ENCODE assay signal across 12 cellular contexts in genomic region chr19:56106397-56106849, GRCh38. TPM values are rescaled to one million over a fixed set of nuclear protein-coding genes. Genes with fewer than 3 reads are reported as not detected.
DNase-seq lines count a peak whose midpoint lies in the region; ATAC-seq and TF ChIP-seq lines count a peak whose summit lies in the region.
"Had no signal": no experiment of that assay in that cellular context is flagged by ENCODE, and none has a peak within 500 bp of the region (broad histone marks: within the 10 kb centered on the region; RNA-seq: fewer than 3 reads in every experiment).

No MANE protein-coding gene starts in this region.

- peak; percentile 70 for ATAC-seq in mucosa of descending colon
- ATAC-seq: A549; activated CD4-positive, CD25-positive, alpha-beta regulatory T cell treated with anti-CD3 and anti-CD28 coated beads, Interleukin-2, amount 50 U/mL, for 24 hours had no signal

- H3K9me3 Mint-ChIP-seq in activated T-cell treated with anti-CD3 and anti-CD28 coated beads, Interleukin-2, amount 50 U/mL, for 24 hours = no peaks in the 10 kb centered on the region
- H3K9me3 Mint-ChIP-seq in chondrocyte (ENCODE audit: low read depth) = no peaks in the 10 kb centered on the region

- peak overlapping the region; percentile 82 to 86 for H3K27ac ChIP-seq in breast epithelium
- H3K27ac ChIP-seq in stomach smooth muscle (ENCODE audit: low read length) = peak overlapping the region; percentile 74
- peak overlapping the region in 2 of 4 donors; percentile 19 to 83 for H3K27ac ChIP-seq in tibial nerve
- H3K27ac ChIP-seq: A549 had no signal

- H3K36me3 ChIP-seq in breast epithelium (no peaks in the 10 kb centered on the region), mucosa of descending colon (ENCODE audit: low read depth) (peaks cover 2% of the 10 kb centered on the region), stomach smooth muscle (ENCODE audit: control insufficient read depth in 2 of 2, insufficient read depth in 2 of 2, low read length in 2 of 2) (peaks cover 2 to 3% of the 10 kb centered on the region in 2 donors), tibial nerve (peaks cover 0 to 30% (median 0%) of the 10 kb centered on the region in 3 donors)

- H3K9ac ChIP-seq in stomach smooth muscle (ENCODE audit: low read length in 2 of 2) = no peak overlapping the region

- no peak for TF ChIP-seq POLR2A in breast epithelium (IDR thresholded peaks at IDR 0.05)
- TF ChIP-seq POLR2A in tibial nerve (IDR thresholded peaks at IDR 0.05) = no peak

- TF ChIP-seq EP300 in tibial nerve (IDR thresholded peaks at IDR 0.05) = no peak

- H3K27me3 Mint-ChIP-seq in activated T-cell treated with anti-CD3 and anti-CD28 coated beads, Interleukin-2, amount 50 U/mL, for 24 hours = no peaks in the 10 kb centered on the region
- no peaks in the 10 kb centered on the region for H3K27me3 Mint-ChIP-seq in chondrocyte (ENCODE audit: low read depth)

- peak overlapping the region; percentile 79 for H3K27ac Mint-ChIP-seq in activated T-cell treated with anti-CD3 and anti-CD28 coated beads, Interleukin-2, amount 50 U/mL, for 24 hours
- H3K27ac Mint-ChIP-seq in chondrocyte (ENCODE audit: unreplicated experiment) = no peak overlapping the region

- H3K4me1 ChIP-seq in breast epithelium = peaks cover 5 to 28% of the 10 kb centered on the region in 2 donors
- peaks cover 41% of the 10 kb centered on the region for H3K4me1 ChIP-seq in mucosa of descending colon (ENCODE audit: low read depth)
- H3K4me1 ChIP-seq in stomach smooth muscle (ENCODE audit: control insufficient read depth, insufficient read depth, low read length) = peaks cover 59% of the 10 kb centered on the region
- H3K4me1 ChIP-seq in tibial nerve = peaks cover 0 to 77% (median 54%) of the 10 kb centered on the region in 4 donors

- peaks cover 50% of the 10 kb centered on the region for H3K4me1 Mint-ChIP-seq in activated T-cell treated with anti-CD3 and anti-CD28 coated beads, Interleukin-2, amount 50 U/mL, for 24 hours (ENCODE audit: low read depth)
- peaks cover 30% of the 10 kb centered on the region for H3K4me1 Mint-ChIP-seq in chondrocyte (ENCODE audit: low read depth)

- no peak overlapping the region for H3K4me3 Mint-ChIP-seq in activated T-cell treated with anti-CD3 and anti-CD28 coated beads, Interleukin-2, amount 50 U/mL, for 24 hours
- no peak overlapping the region for H3K4me3 Mint-ChIP-seq in chondrocyte (ENCODE audit: unreplicated experiment)

- WGBS in tibial nerve, 2 donors = 83 to 88% methylated on average over 22 to 27 of the region's 27 CpGs

- TF ChIP-seq CTCF in breast epithelium (IDR thresholded peaks at IDR 0.05) (no peak), mucosa of descending colon (IDR thresholded peaks at IDR 0.05) (no peak), chondrocyte (IDR thresholded peaks at IDR 0.05) (no peak), tibial nerve (IDR thresholded peaks at IDR 0.05) (no peak), GM20000 (IDR thresholded peaks at IDR 0.05; ENCODE audit: extremely low read depth, missing control alignments) (no peak)

- peak overlapping the region in 1 of 3 donors; percentile 53 for H3K4me3 ChIP-seq in breast epithelium
- H3K4me3 ChIP-seq in mucosa of descending colon = no peak overlapping the region
- H3K4me3 ChIP-seq in stomach smooth muscle (ENCODE audit: low read length in 2 of 2) = peak overlapping the region in 1 of 2 donors; percentile 8
- H3K4me3 ChIP-seq in tibial nerve = no peak overlapping the region
- H3K4me3 ChIP-seq: A549 had no signal

- H3K36me3 Mint-ChIP-seq in activated T-cell treated with anti-CD3 and anti-CD28 coated beads, Interleukin-2, amount 50 U/mL, for 24 hours (ENCODE audit: low read depth) = peaks cover 54% of the 10 kb centered on the region
- H3K36me3 Mint-ChIP-seq in chondrocyte (ENCODE audit: low read depth) = peaks cover 2% of the 10 kb centered on the region

- no peak for DNase-seq in activated T-cell treated with anti-CD3 and anti-CD28 coated beads, Interleukin-2, amount 50 U/mL, for 24 hours
- DNase-seq in activated T-cell treated with anti-CD3 and anti-CD28 coated beads for 4 hours (no peak), breast epithelium (ENCODE audit: low spot score in 2 of 2) (no peak), mucosa of descending colon (peak; percentile 82 to 88 (median 83)), chondrocyte (ENCODE audit: low spot score) (no peak), tibial nerve (ENCODE audit: low spot score in 2 of 2) (no peak), GM20000 (ENCODE audit: low spot score) (no peak)
- DNase-seq: erythroblast, hypothalamus had no signal

- intact Hi-C loops in breast epithelium (cut with DNase I; ENCODE audit: low total_unique reads) = no loop called here
- intact Hi-C loops in mucosa of descending colon (cut with DNase I, micrococcal nuclease) = no loop called here

- no peaks in the 10 kb centered on the region for H3K9me3 ChIP-seq in breast epithelium
- H3K9me3 ChIP-seq in mucosa of descending colon = no peaks in the 10 kb centered on the region
- no peaks in the 10 kb centered on the region for H3K9me3 ChIP-seq in stomach smooth muscle (ENCODE audit: control insufficient read depth in 2 of 2, low read length in 2 of 2)
- H3K9me3 ChIP-seq in tibial nerve = no peaks in the 10 kb centered on the region
- H3K9me3 ChIP-seq: A549 had no signal

- H3K27me3 ChIP-seq in breast epithelium (no peaks in the 10 kb centered on the region), stomach smooth muscle (ENCODE audit: control insufficient read depth in 1 of 2, insufficient read depth in 2 of 2, low read length in 2 of 2) (no peaks in the 10 kb centered on the region), tibial nerve (no peaks in the 10 kb centered on the region)

RNA-seq across cellular contexts. Expression of gene ZNF787, which starts 14.7 kb away (rescaled TPM):
- total RNA-seq in breast epithelium (10 to 100 TPM; 10.2 to 11.1 (median 10.4) TPM), mucosa of descending colon (10 to 100 TPM; 49.1 to 61.2 (median 56.1) TPM), chondrocyte (22.4 to 26.6 TPM (median 26.5 TPM) in 3 replicates), tibial nerve (10 to 100 TPM; 13.6 to 21.6 (median 18.5) TPM)

RNA-seq across cellular contexts. Expression of gene ZNF444, which starts 34.7 kb away (rescaled TPM):
- total RNA-seq in breast epithelium = 10 to 100 TPM; 13.9 to 38.5 (median 33.1) TPM
- 10 to 100 TPM; 28.2 to 48.3 (median 29.6) TPM for total RNA-seq in mucosa of descending colon
- total RNA-seq in chondrocyte = 30.4 to 33.1 TPM (median 31.5 TPM) in 3 replicates
- 10 to 100 TPM; 22.3 to 48.6 (median 41.2) TPM for total RNA-seq in tibial nerve

Comparison
In these comparisons a context has a peak if more than half of its experiments do, and no peak if none do; other contexts are left out.
1. DNase-seq: peak in mucosa of descending colon (3 of 3); none in activated T-cell treated with anti-CD3 and anti-CD28 coated beads, Interleukin-2, amount 50 U/mL, for 24 hours (single experiment), activated T-cell treated with anti-CD3 and anti-CD28 coated beads for 4 hours (single experiment), breast epithelium (0 of 2), chondrocyte (single experiment), tibial nerve (0 of 2) and GM20000 (single experiment).